In the genomic region with DNA sequence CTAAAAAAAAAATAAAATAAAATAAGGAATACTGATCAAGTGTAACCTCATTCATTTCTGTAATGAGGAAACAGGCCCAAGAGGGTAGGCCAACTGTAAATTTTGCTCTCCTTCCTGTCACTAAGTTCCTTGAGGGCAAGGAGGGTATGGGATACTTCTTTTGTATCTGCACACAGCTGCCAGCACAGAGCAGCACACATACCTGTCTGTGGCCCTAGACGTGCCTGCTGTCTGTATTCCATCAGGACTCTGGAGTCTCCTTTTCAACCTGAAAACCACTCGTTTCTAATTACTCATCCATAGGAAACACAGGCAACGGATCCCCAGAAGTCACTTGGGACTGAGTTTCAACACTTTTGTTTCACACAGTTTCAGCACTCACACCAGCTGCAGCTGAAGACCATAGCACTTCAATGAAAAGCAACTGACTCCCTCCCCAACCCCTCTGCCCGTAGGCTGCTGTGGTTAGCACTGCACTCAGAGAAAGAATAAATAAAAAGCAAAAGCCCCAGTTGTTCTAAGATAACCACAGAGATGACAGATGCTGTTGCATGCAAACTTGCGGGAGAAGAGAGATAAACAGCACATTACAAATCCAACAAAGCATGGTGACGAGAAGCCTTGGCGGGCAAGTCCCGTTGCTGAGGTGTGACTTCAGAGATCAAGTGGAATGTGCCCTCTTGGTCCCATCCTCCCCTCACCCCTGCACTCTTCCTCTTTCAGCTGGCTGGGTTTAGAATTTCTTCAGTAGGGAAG, we compare ENCODE assay signal across 8 cellular contexts. TPM values are rescaled to one million over a fixed set of nuclear protein-coding genes. Genes with fewer than 3 reads are reported as not detected.
A peak's percentile ranks its signal among the peaks of the same experiment; 100 is the strongest.
DNase-seq lines count a peak whose midpoint lies in the region; ATAC-seq and TF ChIP-seq lines count a peak whose summit lies in the region.

No MANE protein-coding gene starts in this region.

- intact Hi-C loops in right cardiac atrium (cut with DNase I), result no loop called here
- intact Hi-C loops in dorsolateral prefrontal cortex (cut with DNase I), result no loop called here

- H3K27ac ChIP-seq in right cardiac atrium (ENCODE audit: low read length), result no peak overlapping the region
- no peak overlapping the region for H3K27ac ChIP-seq in dorsolateral prefrontal cortex

- no peaks in the 10 kb centered on the region for H3K27me3 Mint-ChIP-seq in activated T-cell treated with anti-CD3 and anti-CD28 coated beads, Interleukin-2, amount 50 U/mL, for 4 hours (ENCODE audit: low read depth)

- 45% methylated on average over 8 of the region's 8 CpGs for WGBS in right cardiac atrium

- H3K27me3 ChIP-seq in right cardiac atrium (ENCODE audit: control insufficient read depth, insufficient read depth), result no peaks in the 10 kb centered on the region
- H3K27me3 ChIP-seq in dorsolateral prefrontal cortex, result peaks cover 0 to 2% (median 0%) of the 10 kb centered on the region in 45 donors

- peak overlapping the region; percentile 46 for H3K4me3 Mint-ChIP-seq in activated T-cell treated with anti-CD3 and anti-CD28 coated beads, Interleukin-2, amount 50 U/mL, for 4 hours

- H3K4me3 ChIP-seq in right cardiac atrium (ENCODE audit: low read length) (no peak overlapping the region), dorsolateral prefrontal cortex (no peak overlapping the region)

- H3K4me1 ChIP-seq in right cardiac atrium (ENCODE audit: control insufficient read depth, insufficient read depth, low read length), result peaks cover 3% of the 10 kb centered on the region

- peak; percentile 82 to 94 for ATAC-seq in activated T-cell treated with anti-CD3 and anti-CD28 coated beads, Interleukin-2, amount 50 U/mL, for 4 hours
- ATAC-seq in HG03095 (IDR thresholded peaks at IDR 0.05; ENCODE audit: unreplicated experiment) (peak; percentile 86), right cardiac atrium (peak; percentile 13 to 17)

- peaks cover 57% of the 10 kb centered on the region for H3K36me3 Mint-ChIP-seq in activated T-cell treated with anti-CD3 and anti-CD28 coated beads, Interleukin-2, amount 50 U/mL, for 4 hours (ENCODE audit: insufficient read depth)

- no peak for TF ChIP-seq CTCF in dorsolateral prefrontal cortex (IDR thresholded peaks at IDR 0.05 in 54 of 56, conservative IDR thresholded peaks at IDR 0.05 in 2 of 56; ENCODE audit: low read depth in 1 of 56, partially characterized antibody in 56 of 56)

- H3K9me3 Mint-ChIP-seq in activated T-cell treated with anti-CD3 and anti-CD28 coated beads, Interleukin-2, amount 50 U/mL, for 4 hours, result peaks cover under 1% of the 10 kb centered on the region

- DNase-seq in activated T-cell treated with anti-CD3 and anti-CD28 coated beads, Interleukin-2, amount 50 U/mL, for 4 hours, result no peak
- DNase-seq in activated T-cell treated with anti-CD3 and anti-CD28 coated beads for 4 hours, result no peak
- DNase-seq in SKM-1 (lab: John Stamatoyannopoulos, UW; ENCODE audit: unreplicated experiment), result peak; percentile 68
- DNase-seq in right cardiac atrium, result no peak
- DNase-seq in NCI-H345 (lab: John Stamatoyannopoulos, UW), result no peak
- DNase-seq in dorsolateral prefrontal cortex, result no peak
- DNase-seq in activated CD8-positive, alpha-beta memory T cell treated with anti-CD3 and anti-CD28 coated beads, Interleukin-2, amount 50 U/mL, for 4 hours, result no peak

- no peaks in the 10 kb centered on the region for H3K9me3 ChIP-seq in right cardiac atrium (ENCODE audit: control insufficient read depth, low read length)

- H3K4me1 Mint-ChIP-seq in activated T-cell treated with anti-CD3 and anti-CD28 coated beads, Interleukin-2, amount 50 U/mL, for 4 hours (ENCODE audit: low read depth), result peaks cover 38% of the 10 kb centered on the region

RNA-seq across cellular contexts. Expression of a gene that starts 24.9 kb away (rescaled TPM):
- 10 to 100 TPM; 31.8 to 48.0 (median 46.2) TPM for total RNA-seq in activated T-cell treated with anti-CD3 and anti-CD28 coated beads, Interleukin-2, amount 50 U/mL, for 4 hours
- total RNA-seq in right cardiac atrium (10 to 100 TPM in 2 of 4 donors, 1 to 10 TPM in 2; 7.5 to 15.5 (median 9.8) TPM), dorsolateral prefrontal cortex (1 to 10 TPM; 1.1 to 5.7 (median 2.6) TPM)
- polyA plus RNA-seq in right cardiac atrium, result 5.7 TPM

Comparison
In these comparisons a context has a peak if more than half of its experiments do, and no peak if none do; other contexts are left out.
1. ATAC-seq: peak in every context shown above with its lines; median percentile 88 in activated T-cell treated with anti-CD3 and anti-CD28 coated beads, Interleukin-2, amount 50 U/mL, for 4 hours; 86 in HG03095; 15 in right cardiac atrium.